Comparison of ENCODE assay signal across 20 cellular contexts in the genomic region with DNA sequence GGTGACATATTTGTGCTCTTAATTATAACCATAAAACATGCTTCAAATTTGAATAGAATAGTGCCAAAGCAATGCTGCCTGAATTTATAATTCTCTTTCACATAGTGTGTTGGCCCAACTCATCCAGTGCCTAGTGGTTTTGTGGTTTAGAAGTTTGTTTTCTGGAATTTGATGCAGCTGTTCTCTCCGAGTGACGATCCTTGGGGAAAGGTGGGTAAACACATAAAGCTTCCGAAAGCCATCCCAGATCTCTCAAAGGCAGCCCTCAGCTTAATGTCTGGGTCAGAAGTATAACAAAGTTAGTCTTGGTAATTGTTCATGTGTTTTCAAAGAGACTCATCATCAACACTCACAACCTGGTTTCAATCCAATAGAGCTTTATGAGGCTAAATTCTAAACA.
DNase-seq lines count a peak whose midpoint lies in the region; FAIRE-seq lines count a peak whose summit lies in the region.
"Had no signal": no experiment of that assay in that cellular context is flagged by ENCODE, and none has a peak within 500 bp of the region (broad histone marks: within the 10 kb centered on the region; RNA-seq: fewer than 3 reads in every experiment).

No MANE protein-coding gene starts in this region.

- no peaks in the 10 kb centered on the region for H3K27me3 ChIP-seq in GM23248 (replicated peaks; ENCODE audit: insufficient read depth)
- H3K27me3 ChIP-seq: BLaER1 treated with 17β-estradiol and CSF1 and Interleukin-3, amounts not matched to agents 10 nM and 100 nM had no signal

- no peaks in the 10 kb centered on the region for H3K79me2 ChIP-seq in GM23248 (ENCODE audit: insufficient read depth)

- peaks cover 24% of the 10 kb centered on the region for H3F3A ChIP-seq in GM23248 (ENCODE audit: insufficient read depth)

- WGBS in GM23248 (ENCODE audit: low coverage in 1 of 2, low lambda C conversion rate in 2 of 2, missing lambda C conversion rate in 2 of 2), 2 experiments = 9 to 18% methylated on average over 3 of the region's 3 CpGs

- no peak for FAIRE-seq in GM19239 (lab: Jason Lieb, UNC)
- FAIRE-seq: GM12892 had no signal

- H3K4me3 ChIP-seq in GM23248 = no peak overlapping the region
- H3K4me3 ChIP-seq: BLaER1 treated with 17β-estradiol and CSF1 and Interleukin-3, amounts not matched to agents 10 nM and 100 nM had no signal

- H4K20me1 ChIP-seq in GM23248 (ENCODE audit: insufficient read depth) = no peaks in the 10 kb centered on the region
- H4K20me1 ChIP-seq: BLaER1 treated with 17β-estradiol and CSF1 and Interleukin-3, amounts not matched to agents 10 nM and 100 nM had no signal

- H2AFZ ChIP-seq in GM23248 = 0 out of 2 replicates have a peak overlapping the region, but pooled peaks have one; percentile 11

- H3K4me1 ChIP-seq in GM23248 (ENCODE audit: insufficient read depth) = peaks cover 31% of the 10 kb centered on the region
- H3K4me1 ChIP-seq: BLaER1 treated with 17β-estradiol and CSF1 and Interleukin-3, amounts not matched to agents 10 nM and 100 nM had no signal

- no peaks in the 10 kb centered on the region for H3K36me3 ChIP-seq in GM23248 (ENCODE audit: low read depth)
- H3K36me3 ChIP-seq: BLaER1 treated with 17β-estradiol and CSF1 and Interleukin-3, amounts not matched to agents 10 nM and 100 nM had no signal

- H3K9ac ChIP-seq in GM23248 = peak overlapping the region; percentile 27; the same call in 1 of the 2 replicates
- H3K9ac ChIP-seq: BLaER1 treated with 17β-estradiol and CSF1 and Interleukin-3, amounts not matched to agents 10 nM and 100 nM had no signal

- H3K9me3 ChIP-seq in GM23248 (ENCODE audit: low read depth) = no peaks in the 10 kb centered on the region
- H3K9me3 ChIP-seq: BLaER1 treated with 17β-estradiol and CSF1 and Interleukin-3, amounts not matched to agents 10 nM and 100 nM had no signal

- in situ Hi-C loops in GM23248 (cut with MboI) = no loop called here

- DNase-seq in A172 (ENCODE audit: low spot score) (peak; percentile 11), GM23248 (peak; percentile 50), amniotic epithelial cell (ENCODE audit: low read depth) (peak; percentile 15), myocyte (ENCODE audit: low read depth) (peak; percentile 96), HK-2 (ENCODE audit: unreplicated experiment) (no peak), foreskin melanocyte (no peak), GM19239 (ENCODE audit: insufficient read length, low spot score) (no peak)
- DNase-seq in activated CD4-positive, alpha-beta T cell treated with anti-CD3 and anti-CD28 coated beads for 4 hours = no peak
- DNase-seq: CD8-positive, alpha-beta memory T cell; DMS79; GF-D8; H7; IMR-90; Kasumi-1; NCI-H187; NCI-H345; NCI-H526 treated with DMSO at 0.1 percent for 48 hours had no signal

- H3K4me2 ChIP-seq in GM23248 (ENCODE audit: unreplicated experiment) = peak overlapping the region; percentile 18
- H3K4me2 ChIP-seq: BLaER1 treated with 17β-estradiol and CSF1 and Interleukin-3, amounts not matched to agents 10 nM and 100 nM had no signal

- no peaks in the 10 kb centered on the region for H3K9me2 ChIP-seq in GM23248 (ENCODE audit: insufficient read depth)

- peak overlapping the region; percentile 75 for H3K27ac ChIP-seq in GM23248
- H3K27ac ChIP-seq: 22Rv1; BLaER1 treated with 17β-estradiol and CSF1 and Interleukin-3, amounts not matched to agents 10 nM and 100 nM had no signal

Comparison
In these comparisons a context has a peak if more than half of its experiments do, and no peak if none do; other contexts are left out.
1. DNase-seq: peak in A172 (single experiment), GM23248 (single experiment), amniotic epithelial cell (single experiment) and myocyte (single experiment); none in HK-2 (single experiment), activated CD4-positive, alpha-beta T cell treated with anti-CD3 and anti-CD28 coated beads for 4 hours (0 of 2), foreskin melanocyte (single experiment) and GM19239 (single experiment).